Comparison of ENCODE assay signal across 10 cellular contexts in genomic region chr17:7745748-7746470, GRCh38. TPM values are rescaled to one million over a fixed set of nuclear protein-coding genes. Genes with fewer than 3 reads are reported as not detected.
DNase-seq lines count a peak whose midpoint lies in the region; ATAC-seq and TF ChIP-seq lines count a peak whose summit lies in the region.
"Had no signal": no experiment of that assay in that cellular context is flagged by ENCODE, and none has a peak within 500 bp of the region (broad histone marks: within the 10 kb centered on the region; RNA-seq: fewer than 3 reads in every experiment).

No MANE protein-coding gene starts in this region.

- peaks cover 52% of the 10 kb centered on the region for H3F3A ChIP-seq in GM23248 (ENCODE audit: insufficient read depth)

- H3K4me1 Mint-ChIP-seq in endothelial cell (ENCODE audit: unreplicated experiment) = peaks cover 8% of the 10 kb centered on the region
- H3K4me1 Mint-ChIP-seq: activated naive CD4-positive, alpha-beta T cell treated with anti-CD3 and anti-CD28 coated beads, Interleukin-2, amount 10 ng/mL, durations not matched to agents 7 days and 5 days had no signal

- H3K27ac Mint-ChIP-seq in endothelial cell (ENCODE audit: unreplicated experiment) = peak overlapping the region; percentile 76
- H3K27ac Mint-ChIP-seq: activated naive CD4-positive, alpha-beta T cell treated with anti-CD3 and anti-CD28 coated beads, Interleukin-2, amount 10 ng/mL, durations not matched to agents 7 days and 5 days had no signal

- 0 out of 2 replicates have a peak, but pooled peaks cover under 1% of the 10 kb centered on the region for H3K27me3 ChIP-seq in GM23248 (replicated peaks; ENCODE audit: insufficient read depth)

- no peaks in the 10 kb centered on the region for H3K79me2 ChIP-seq in GM23248 (ENCODE audit: insufficient read depth)
- no peaks in the 10 kb centered on the region for H3K79me2 ChIP-seq in OCI-LY7 (ENCODE audit: insufficient read depth, low read depth, low read length)

- in situ Hi-C loops in GM23248 (cut with MboI) = loop anchor here (10.0 kb wide), 1 partner anchor 109 kb away; the partner anchor contains the start of genes CYB5D1, NAA38 and TMEM88

- no peaks in the 10 kb centered on the region for H4K20me1 ChIP-seq in GM23248 (ENCODE audit: insufficient read depth)
- H4K20me1 ChIP-seq in OCI-LY7 (ENCODE audit: insufficient read depth, low read length) = no peaks in the 10 kb centered on the region

- BruUV-seq in OCI-LY7 (replicated peaks; lab: Mats Ljungman, UMichigan) = no TSS peak

- CTCF ChIA-PET in OCI-LY7 (lab: Charles Lee; ENCODE audit: unreplicated experiment) = no interaction called here

- H3K36me3 ChIP-seq in GM23248 (ENCODE audit: low read depth) (no peaks in the 10 kb centered on the region), OCI-LY7 (ENCODE audit: insufficient read depth, low read length) (no peaks in the 10 kb centered on the region)

- H3K27ac ChIP-seq in GM23248 (peak overlapping the region; percentile 30), OCI-LY7 (ENCODE audit: low read depth, low read length, poor library complexity, severe bottlenecking) (no peak overlapping the region)

- WGBS in GM23248 (ENCODE audit: low coverage in 1 of 2, low lambda C conversion rate in 2 of 2, missing lambda C conversion rate in 2 of 2), 2 experiments = 39 to 46% methylated on average over 7 of the region's 7 CpGs

- intact Hi-C loops in OCI-LY7 (cut with micrococcal nuclease; ENCODE audit: unreplicated experiment) = loop anchor here (10.0 kb wide), 1 partner anchor 69 kb away; no protein-coding TSS in a partner anchor

- H3K9ac ChIP-seq in GM23248 = 0 out of 2 replicates have a peak overlapping the region, but pooled peaks have one; percentile 8

- H3K27me3 Mint-ChIP-seq in endothelial cell (ENCODE audit: unreplicated experiment) = peaks cover 3% of the 10 kb centered on the region

- H3K4me2 ChIP-seq in GM23248 (ENCODE audit: unreplicated experiment) = peak overlapping the region; percentile 77
- no peak overlapping the region for H3K4me2 ChIP-seq in OCI-LY7 (ENCODE audit: low read length)

- DNase-seq in GM23248 (peak; percentile 92), OCI-LY7 (ENCODE audit: low spot score) (no peak), endothelial cell (ENCODE audit: low spot score) (peak; percentile 30), pulmonary artery endothelial cell (ENCODE audit: low read depth, low spot score) (peak; percentile 91), NCI-H446 treated with DMSO at 0.1 percent for 48 hours (lab: John Stamatoyannopoulos, UW) (no peak), NCI-H1694 treated with DMSO at 0.1 percent for 48 hours (lab: John Stamatoyannopoulos, UW) (no peak), DMS 273 (lab: John Stamatoyannopoulos, UW; ENCODE audit: unreplicated experiment) (no peak)
- DNase-seq: activated naive CD4-positive, alpha-beta T cell treated with anti-CD3 and anti-CD28 coated beads, Interleukin-2, amount 10 ng/mL, durations not matched to agents 7 days and 5 days; stimulated activated CD4-positive, alpha-beta T cell treated with anti-CD3 and anti-CD28 coated beads, Interleukin-4, amount 100 ng/mL, for 4 hours had no signal

- H3K4me1 ChIP-seq in GM23248 (ENCODE audit: insufficient read depth) (peaks cover 50% of the 10 kb centered on the region), OCI-LY7 (ENCODE audit: insufficient read depth, low read length, poor library complexity, severe bottlenecking) (no peaks in the 10 kb centered on the region)

- H3K4me3 ChIP-seq in GM23248 = peak overlapping the region; percentile 19; the same call in 1 of the 2 replicates
- H3K4me3 ChIP-seq in OCI-LY7 (ENCODE audit: low read depth, low read length, poor library complexity, severe bottlenecking) = no peak overlapping the region

- ATAC-seq in HG03521 (IDR thresholded peaks at IDR 0.05; ENCODE audit: unreplicated experiment) = no peak

- H3K36me3 Mint-ChIP-seq in endothelial cell (ENCODE audit: low read depth, unreplicated experiment) = peaks cover 6% of the 10 kb centered on the region
- H3K36me3 Mint-ChIP-seq: activated naive CD4-positive, alpha-beta T cell treated with anti-CD3 and anti-CD28 coated beads, Interleukin-2, amount 10 ng/mL, durations not matched to agents 7 days and 5 days had no signal

- H3K9me3 ChIP-seq in GM23248 (ENCODE audit: low read depth) (no peaks in the 10 kb centered on the region), OCI-LY7 (ENCODE audit: low read length) (no peaks in the 10 kb centered on the region)

- no peak overlapping the region for H2AFZ ChIP-seq in GM23248
- H2AFZ ChIP-seq in OCI-LY7 (ENCODE audit: low read length) = no peak overlapping the region

- H3K9me2 ChIP-seq in GM23248 (ENCODE audit: insufficient read depth) (no peaks in the 10 kb centered on the region), OCI-LY7 (ENCODE audit: insufficient read depth, low read length) (no peaks in the 10 kb centered on the region)

- peaks cover 5% of the 10 kb centered on the region for H3K9me3 Mint-ChIP-seq in endothelial cell (ENCODE audit: unreplicated experiment)
- H3K9me3 Mint-ChIP-seq: activated naive CD4-positive, alpha-beta T cell treated with anti-CD3 and anti-CD28 coated beads, Interleukin-2, amount 10 ng/mL, durations not matched to agents 7 days and 5 days had no signal

- 0 out of 2 replicates have a peak, but pooled peaks have one; percentile 27 for TF ChIP-seq CTCF in OCI-LY7 (conservative IDR thresholded peaks at IDR 0.05; ENCODE audit: low read length)
- no peak for TF ChIP-seq CTCF in endothelial cell (IDR thresholded peaks at IDR 0.05; ENCODE audit: unreplicated experiment)

- POLR2A ChIA-PET in OCI-LY7 (lab: Charles Lee) = interaction anchor here (0.7 kb wide), 1 partner anchor 54 kb away, joined by 4 read pairs; no protein-coding TSS in a partner anchor

- no peak overlapping the region for H3K4me3 Mint-ChIP-seq in endothelial cell (ENCODE audit: unreplicated experiment)
- H3K4me3 Mint-ChIP-seq: activated naive CD4-positive, alpha-beta T cell treated with anti-CD3 and anti-CD28 coated beads, Interleukin-2, amount 10 ng/mL, durations not matched to agents 7 days and 5 days had no signal

RNA-seq across cellular contexts. Expression of gene DNAH2, which starts 28.4 kb away (rescaled TPM):
- total RNA-seq in GM23248 (2014; rRNA removed; shearing (Covaris generic)) = not detected in 2 replicates
- polyA plus RNA-seq in GM23248 (2016; fragmentation: Nextera tagmentation; extraction: Ambion mirVana) = not detected in 2 replicates
- total RNA-seq in OCI-LY7 (2014; rRNA removed; shearing (Covaris generic)) = 0.05 TPM in 1 of 2 replicates, not detected in the other
- not detected in 2 replicates for total RNA-seq in OCI-LY7 (2022)
- total RNA-seq in endothelial cell (ENCODE audit: unreplicated experiment) = 0.72 TPM
- under 0.01 and 0.07 TPM in 2 replicates for total RNA-seq in pulmonary artery endothelial cell

RNA-seq across cellular contexts. Expression of gene EFNB3, which starts 40.9 kb away (rescaled TPM):
- 1.8 and 3.0 TPM in 2 replicates for total RNA-seq in GM23248 (2014; rRNA removed; shearing (Covaris generic))
- polyA plus RNA-seq in GM23248 (2016; fragmentation: Nextera tagmentation; extraction: Ambion mirVana) = 0.96 and 0.99 TPM in 2 replicates
- total RNA-seq in OCI-LY7 (2014; rRNA removed; shearing (Covaris generic)) = not detected in 2 replicates
- 0.11 and 0.15 TPM in 2 replicates for total RNA-seq in OCI-LY7 (2022)
- total RNA-seq in endothelial cell (ENCODE audit: unreplicated experiment) = 61.9 TPM
- total RNA-seq in pulmonary artery endothelial cell = 0.07 and 0.40 TPM in 2 replicates

RNA-seq across cellular contexts. Expression of gene WRAP53, which starts 57.6 kb away (rescaled TPM):
- 1.6 and 5.9 TPM in 2 replicates for total RNA-seq in GM23248 (2014; rRNA removed; shearing (Covaris generic))
- polyA plus RNA-seq in GM23248 (2016; fragmentation: Nextera tagmentation; extraction: Ambion mirVana) = 11.8 and 13.1 TPM in 2 replicates
- total RNA-seq in OCI-LY7 (2014; rRNA removed; shearing (Covaris generic)) = 30.7 and 39.3 TPM in 2 replicates
- total RNA-seq in OCI-LY7 (2022) = 24.8 and 27.4 TPM in 2 replicates
- 21.3 TPM for total RNA-seq in endothelial cell (ENCODE audit: unreplicated experiment)
- total RNA-seq in pulmonary artery endothelial cell = 9.6 and 13.7 TPM in 2 replicates

RNA-seq across cellular contexts. Expression of gene TP53, which starts 58.6 kb away (rescaled TPM):
- 26.2 and 42.7 TPM in 2 replicates for total RNA-seq in GM23248 (2014; rRNA removed; shearing (Covaris generic))
- polyA plus RNA-seq in GM23248 (2016; fragmentation: Nextera tagmentation; extraction: Ambion mirVana) = 29.8 and 30.8 TPM in 2 replicates
- total RNA-seq in OCI-LY7 (2014; rRNA removed; shearing (Covaris generic)) = 52.9 and 69.2 TPM in 2 replicates
- 172 and 195 TPM in 2 replicates for total RNA-seq in OCI-LY7 (2022)
- total RNA-seq in endothelial cell (ENCODE audit: unreplicated experiment) = 95.5 TPM
- total RNA-seq in pulmonary artery endothelial cell = 50.9 and 53.7 TPM in 2 replicates

Comparison
In these comparisons a context has a peak if more than half of its experiments do, and no peak if none do; other contexts are left out.
1. DNase-seq: peak in GM23248 (single experiment), endothelial cell (single experiment) and pulmonary artery endothelial cell (single experiment); none in OCI-LY7 (single experiment), NCI-H446 treated with DMSO at 0.1 percent for 48 hours (single experiment), NCI-H1694 treated with DMSO at 0.1 percent for 48 hours (single experiment) and DMS 273 (single experiment).
2. RNA of gene EFNB3, which starts 40.9 kb away (total RNA-seq): 61.9 TPM in endothelial cell (single experiment); 1.8 to 3.0 TPM in GM23248, 0.07 to 0.40 TPM in pulmonary artery endothelial cell and 0.11 to 0.15 TPM in OCI-LY7; every median in the first group is over 10 times any median in the second.